In genomic region chr15:101444015-101444414, GRCh38 we compare ENCODE assay signal across 18 cellular contexts. TPM values are rescaled to one million over a fixed set of nuclear protein-coding genes. Genes with fewer than 3 reads are reported as not detected.
DNase-seq lines count a peak whose midpoint lies in the region; ATAC-seq and TF ChIP-seq lines count a peak whose summit lies in the region.
"Had no signal": no experiment of that assay in that cellular context is flagged by ENCODE, and none has a peak within 500 bp of the region (broad histone marks: within the 10 kb centered on the region; RNA-seq: fewer than 3 reads in every experiment).

No MANE protein-coding gene starts in this region.

- no peaks in the 10 kb centered on the region for H3K36me3 ChIP-seq in RWPE2 (ENCODE audit: low read depth)
- no peaks in the 10 kb centered on the region for H3K36me3 ChIP-seq in sigmoid colon

- no peak overlapping the region for H3K27ac ChIP-seq in RWPE2 (ENCODE audit: poor library complexity, severe bottlenecking)
- H3K27ac ChIP-seq in sigmoid colon = peak overlapping the region in 1 of 4 donors; percentile 69
- H3K27ac ChIP-seq: A549, PC-9 had no signal

- intact Hi-C loops in Right ventricle myocardium superior (cut with DNase I) (no loop called here), sigmoid colon (cut with DNase I) (no loop called here)

- no peak for TF ChIP-seq POLR2A in sigmoid colon (IDR thresholded peaks at IDR 0.05)

- TF ChIP-seq CTCF in RWPE2 (IDR thresholded peaks at IDR 0.05; ENCODE audit: poor library complexity, severe bottlenecking) = no peak
- TF ChIP-seq CTCF in sigmoid colon (IDR thresholded peaks at IDR 0.05) = no peak

- H3K9me3 ChIP-seq in RWPE2 (ENCODE audit: severe bottlenecking) = no peaks in the 10 kb centered on the region
- peaks cover 0 to 2% (median 0%) of the 10 kb centered on the region in 4 donors for H3K9me3 ChIP-seq in sigmoid colon
- H3K9me3 ChIP-seq: A549 had no signal

- H3K4me3 ChIP-seq in RWPE2 (ENCODE audit: severe bottlenecking) (no peak overlapping the region), sigmoid colon (no peak overlapping the region)
- H3K4me3 ChIP-seq: A549, PC-9 had no signal

- 85 to 90% methylated on average over 8 of the region's 8 CpGs for WGBS in sigmoid colon, 2 donors

- H3K4me1 ChIP-seq in RWPE2 (ENCODE audit: insufficient read depth, poor library complexity, severe bottlenecking) = peaks cover 22% of the 10 kb centered on the region
- peaks cover 0 to 4% (median 0%) of the 10 kb centered on the region in 4 donors for H3K4me1 ChIP-seq in sigmoid colon

- DNase-seq in RWPE2 (ENCODE audit: low spot score) (peak; percentile 46), Right ventricle myocardium superior (peak; percentile 72), islet precursor cell (peak; percentile 31), sigmoid colon (peak; percentile 74), NCI-H1436 treated with DMSO at 0.1 percent for 48 hours (lab: John Stamatoyannopoulos, UW) (no peak), HUDEP-2 (lab: John Stamatoyannopoulos, UW; ENCODE audit: unreplicated experiment in 76 of 76) (no peak), DMS153 (lab: John Stamatoyannopoulos, UW) (no peak)
- DNase-seq: EL, GF-D8, MM.1S, NCI-H1048, NCI-H1417 treated with DMSO at 0.1 percent for 48 hours, NCI-H1930, NCI-H510A, NCI-H748 treated with DMSO at 0.1 percent for 48 hours, PC-9, RPMI8226 had no signal

- H3K27me3 ChIP-seq in RWPE2 (ENCODE audit: insufficient read depth, poor library complexity, severe bottlenecking) (no peaks in the 10 kb centered on the region), sigmoid colon (no peaks in the 10 kb centered on the region)

- no peak for TF ChIP-seq EP300 in sigmoid colon (IDR thresholded peaks at IDR 0.05)

- ATAC-seq in RWPE2 (ENCODE audit: low read depth) (no peak), Right ventricle myocardium superior (ENCODE audit: poor library complexity) (peak; percentile 29)
- ATAC-seq: A549 had no signal

RNA-seq across cellular contexts. Expression of gene PCSK6, which starts 45.5 kb away (rescaled TPM):
- total RNA-seq in Right ventricle myocardium superior = 34.7 TPM
- 1 to 10 TPM; 2.9 to 8.9 (median 5.2) TPM for total RNA-seq in sigmoid colon
- 10 to 100 TPM in 1 of 3 donors, 1 to 10 TPM in 2; 4.2 to 10.3 (median 7.2) TPM for polyA plus RNA-seq in sigmoid colon

Comparison
In these comparisons a context has a peak if more than half of its experiments do, and no peak if none do; other contexts are left out.
1. DNase-seq: peak in RWPE2 (single experiment), Right ventricle myocardium superior (single experiment), islet precursor cell (single experiment) and sigmoid colon (single experiment); none in NCI-H1436 treated with DMSO at 0.1 percent for 48 hours (single experiment), HUDEP-2 (0 of 76) and DMS153 (single experiment).